8 cellular contexts compared by ENCODE assay signal in the genomic region with DNA sequence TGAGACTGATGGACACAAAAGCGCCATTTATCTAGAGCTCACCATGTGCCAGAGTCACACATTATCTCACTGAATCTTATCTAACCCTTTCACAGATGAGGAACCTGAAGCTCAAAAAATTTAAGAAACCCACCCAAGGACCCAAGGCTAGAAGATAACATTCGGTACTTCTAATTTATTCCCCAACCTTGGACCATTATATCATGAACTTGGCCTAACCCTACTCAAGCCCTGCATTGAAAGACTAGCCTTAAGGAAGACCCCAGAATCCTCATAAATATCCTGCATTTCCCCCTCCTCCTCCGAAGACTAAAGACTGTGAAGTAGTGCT. TPM values are rescaled to one million over a fixed set of nuclear protein-coding genes. Genes with fewer than 3 reads are reported as not detected.
DNase-seq lines count a peak whose midpoint lies in the region; ATAC-seq and TF ChIP-seq lines count a peak whose summit lies in the region.

No MANE protein-coding gene starts in this region.

- peaks cover 42% of the 10 kb centered on the region for H4K20me1 ChIP-seq in BLaER1

- H3K9ac ChIP-seq in BLaER1 = peak overlapping the region; percentile 98
- H3K9ac ChIP-seq in colonic mucosa (ENCODE audit: low read depth in 2 of 2, low read length in 2 of 2) = peak overlapping the region; percentile 32 to 99

- peak; percentile 23; the same call in 1 of the 2 replicates for TF ChIP-seq CTCF in LNCAP (IDR thresholded peaks at IDR 0.05)
- peak; percentile 12 for TF ChIP-seq CTCF in colonic mucosa (IDR thresholded peaks at IDR 0.05)
- no peak for TF ChIP-seq CTCF in neural crest cell (conservative IDR thresholded peaks at IDR 0.05)

- peaks cover 6% of the 10 kb centered on the region for H3K36me3 Mint-ChIP-seq in neural crest cell (ENCODE audit: low read depth)

- peak overlapping the region; percentile 97 for H3K4me2 ChIP-seq in BLaER1

- peak overlapping the region; percentile 78 for H3K4me3 Mint-ChIP-seq in neural crest cell

- H3K4me1 ChIP-seq in BLaER1 (peaks cover 41% of the 10 kb centered on the region), colonic mucosa (peaks cover 9% of the 10 kb centered on the region)

- ATAC-seq in GM18907 (IDR thresholded peaks at IDR 0.05; ENCODE audit: unreplicated experiment) = no peak
- no peak for ATAC-seq in GM21529 (IDR thresholded peaks at IDR 0.05; ENCODE audit: unreplicated experiment)
- no peak for ATAC-seq in HG03159 (IDR thresholded peaks at IDR 0.05; ENCODE audit: unreplicated experiment)

- peak overlapping the region; percentile 100 for H3K4me3 ChIP-seq in BLaER1
- H3K4me3 ChIP-seq in colonic mucosa = peak overlapping the region; percentile 99

- intact Hi-C loops in colonic mucosa (cut with DNase I) = no loop called here

- H3K27me3 Mint-ChIP-seq in neural crest cell (ENCODE audit: low read depth) = peaks cover 17% of the 10 kb centered on the region

- H3K27me3 ChIP-seq in BLaER1 (peaks cover 10% of the 10 kb centered on the region), colonic mucosa (no peaks in the 10 kb centered on the region)

- peaks cover 32% of the 10 kb centered on the region for H3K4me1 Mint-ChIP-seq in neural crest cell

- H3K36me3 ChIP-seq in BLaER1 = peaks cover 28% of the 10 kb centered on the region
- H3K36me3 ChIP-seq in colonic mucosa = no peaks in the 10 kb centered on the region

- peak overlapping the region; percentile 96 for H3K27ac Mint-ChIP-seq in neural crest cell (ENCODE audit: unreplicated experiment)

- H3K9me3 ChIP-seq in BLaER1 (no peaks in the 10 kb centered on the region), colonic mucosa (no peaks in the 10 kb centered on the region)

- H3K9me3 Mint-ChIP-seq in neural crest cell = no peaks in the 10 kb centered on the region

- H3K27ac ChIP-seq in BLaER1 = peak overlapping the region; percentile 97
- H3K27ac ChIP-seq in colonic mucosa = peak overlapping the region; percentile 80

- DNase-seq in colonic mucosa (no peak), neural crest cell (ENCODE audit: low read depth, low spot score) (no peak), NCI-H774 (lab: John Stamatoyannopoulos, UW) (no peak)

RNA-seq across cellular contexts. Expression of a gene that starts 0.5 kb away (rescaled TPM):
- total RNA-seq in colonic mucosa = 100 to 1,000 TPM; 138 to 162 TPM
- 125 and 127 TPM in 2 replicates for total RNA-seq in neural crest cell

RNA-seq across cellular contexts. Expression of a gene that starts 49.4 kb away (rescaled TPM):
- total RNA-seq in colonic mucosa (under 1 TPM in 1 of 2 donors, not detected in 1; 0.22 TPM), neural crest cell (0.25 and 0.26 TPM in 2 replicates)

RNA-seq across cellular contexts. Expression of a gene that starts 55.4 kb away (rescaled TPM):
- total RNA-seq in colonic mucosa (100 to 1,000 TPM; 150 to 212 TPM), neural crest cell (31.7 and 32.5 TPM in 2 replicates)
